18 cellular contexts compared by ENCODE assay signal in genomic region chr7:98084631-98085030, GRCh38.
"Had no signal": no experiment of that assay in that cellular context is flagged by ENCODE, and none has a peak within 500 bp of the region (broad histone marks: within the 10 kb centered on the region; RNA-seq: fewer than 3 reads in every experiment).

No MANE protein-coding gene starts in this region.

- H3K9me3 ChIP-seq: lower lobe of right lung, tibial nerve had no signal

- H3K36me3 ChIP-seq: lower lobe of right lung, tibial nerve had no signal

- H3K4me3 ChIP-seq: lower lobe of right lung, tibial nerve had no signal

- H3K27me3 ChIP-seq: foreskin keratinocyte had no signal

- DNase-seq: activated B cell treated with CpG ODN at 0.5 μM for 24 hours; activated CD4-positive, alpha-beta memory T cell treated with anti-CD3 and anti-CD28 coated beads for 36 hours; activated CD4-positive, alpha-beta T cell treated with anti-CD3 and anti-CD28 coated beads for 4 hours; activated CD8-positive, alpha-beta memory T cell treated with anti-CD3 and anti-CD28 coated beads, Interleukin-2, amount 10 ng/mL, durations not matched to agents 7 days and 5 days; activated naive CD4-positive, alpha-beta T cell treated with Interleukin-2 at 50 U/mL for 16 hours; activated naive CD8-positive, alpha-beta T cell treated with anti-CD3 and anti-CD28 coated beads, Interleukin-2, amount 10 ng/mL, durations not matched to agents 7 days and 5 days; activated T-cell treated with anti-CD3 and anti-CD28 coated beads, Interleukin-2, amount 50 U/mL, for 24 hours; amygdala; effector CD8-positive, alpha-beta T cell; glutamatergic neuron; hypothalamus; islet precursor cell; lower lobe of right lung; stimulated activated CD4-positive, alpha-beta T cell treated with anti-CD3 and anti-CD28 coated beads, Interleukin-2, amount 100 ng/mL, for 24 hours; stimulated activated naive CD4-positive, alpha-beta T cell treated with Interleukin-2 at 50 U/mL for 16 hours; substantia nigra had no signal

- H3K27ac ChIP-seq: foreskin keratinocyte, lower lobe of right lung had no signal

- H3K4me1 ChIP-seq: lower lobe of right lung, tibial nerve had no signal

- ATAC-seq: activated CD8-positive, alpha-beta memory T cell treated with anti-CD3 and anti-CD28 coated beads, Interleukin-2, amount 10 ng/mL, durations not matched to agents 7 days and 5 days; foreskin keratinocyte; lower lobe of right lung had no signal
